In the genomic region with DNA sequence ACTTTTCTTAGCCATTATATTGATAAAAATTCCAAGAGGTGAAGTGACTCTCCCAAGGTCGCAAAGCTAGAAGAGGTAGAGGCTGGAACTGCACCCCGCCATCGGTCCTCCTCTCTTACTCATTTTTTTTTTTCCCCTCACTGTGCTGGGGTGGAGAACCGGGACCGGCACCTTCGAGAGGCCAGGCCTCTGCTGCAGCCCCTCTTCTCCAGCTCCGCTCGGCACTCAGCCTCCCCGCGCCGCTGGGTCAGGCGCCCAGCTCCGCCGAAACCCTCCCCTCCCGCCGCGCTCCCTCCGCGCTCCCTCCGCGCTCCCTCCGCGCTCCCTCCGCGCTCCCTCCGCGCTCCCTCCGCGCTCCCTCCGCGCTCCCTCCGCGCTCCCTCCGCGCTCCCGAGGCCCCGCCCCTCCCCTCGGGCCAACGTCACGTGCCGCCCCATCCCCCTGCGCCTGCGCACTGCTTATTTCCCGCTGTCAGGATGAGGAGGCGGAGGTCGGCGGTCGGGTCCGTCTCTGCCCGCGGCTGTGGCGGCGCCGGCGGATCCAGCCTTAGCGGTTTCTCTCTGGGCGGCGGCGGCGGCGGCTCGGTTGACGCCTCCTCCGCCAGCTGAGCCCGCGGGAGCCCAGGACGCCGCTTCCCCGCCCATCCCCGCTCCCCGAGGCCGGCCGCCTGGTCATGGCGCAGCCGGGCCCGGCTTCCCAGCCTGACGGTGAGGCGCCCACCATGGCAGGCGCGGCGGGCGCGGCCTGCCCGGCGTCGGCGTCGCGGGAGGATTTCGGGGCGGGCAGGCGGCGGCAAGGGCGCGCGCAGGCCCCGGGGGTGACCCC, we compare ENCODE assay signal across 8 cellular contexts. TPM values are rescaled to one million over a fixed set of nuclear protein-coding genes. Genes with fewer than 3 reads are reported as not detected.
DNase-seq lines count a peak whose midpoint lies in the region; ATAC-seq and TF ChIP-seq lines count a peak whose summit lies in the region.

A gene with protein sequence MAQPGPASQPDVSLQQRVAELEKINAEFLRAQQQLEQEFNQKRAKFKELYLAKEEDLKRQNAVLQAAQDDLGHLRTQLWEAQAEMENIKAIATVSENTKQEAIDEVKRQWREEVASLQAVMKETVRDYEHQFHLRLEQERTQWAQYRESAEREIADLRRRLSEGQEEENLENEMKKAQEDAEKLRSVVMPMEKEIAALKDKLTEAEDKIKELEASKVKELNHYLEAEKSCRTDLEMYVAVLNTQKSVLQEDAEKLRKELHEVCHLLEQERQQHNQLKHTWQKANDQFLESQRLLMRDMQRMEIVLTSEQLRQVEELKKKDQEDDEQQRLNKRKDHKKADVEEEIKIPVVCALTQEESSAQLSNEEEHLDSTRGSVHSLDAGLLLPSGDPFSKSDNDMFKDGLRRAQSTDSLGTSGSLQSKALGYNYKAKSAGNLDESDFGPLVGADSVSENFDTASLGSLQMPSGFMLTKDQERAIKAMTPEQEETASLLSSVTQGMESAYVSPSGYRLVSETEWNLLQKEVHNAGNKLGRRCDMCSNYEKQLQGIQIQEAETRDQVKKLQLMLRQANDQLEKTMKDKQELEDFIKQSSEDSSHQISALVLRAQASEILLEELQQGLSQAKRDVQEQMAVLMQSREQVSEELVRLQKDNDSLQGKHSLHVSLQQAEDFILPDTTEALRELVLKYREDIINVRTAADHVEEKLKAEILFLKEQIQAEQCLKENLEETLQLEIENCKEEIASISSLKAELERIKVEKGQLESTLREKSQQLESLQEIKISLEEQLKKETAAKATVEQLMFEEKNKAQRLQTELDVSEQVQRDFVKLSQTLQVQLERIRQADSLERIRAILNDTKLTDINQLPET (plus strand): TSS at position 471 of the 825 bp plus-strand sequence. CDS start 203 bp downstream, at position 674.

- no peaks in the 10 kb centered on the region for H3K27me3 ChIP-seq in right atrium auricular region

- H3K27ac ChIP-seq in angular gyrus (ENCODE audit: low read depth, low read length) (peak within 1 kb of the TSS; percentile 70), right atrium auricular region (peak within 1 kb of the TSS; percentile 82 to 93), urinary bladder (ENCODE audit: low read depth) (peak within 1 kb of the TSS; percentile 75)

- intact Hi-C loops in T-helper 2 cell treated with Interferon-gamma antibody and Interleukin-4, amounts not matched to agents 100 ng/mL and 5 ng/mL, for 36 hours (cut with micrococcal nuclease), result loop anchor here (1.0 to 10.0 kb wide), 2 partner anchors 87 to 156 kb away; a partner anchor contains a TSS

- H3K4me3 ChIP-seq in right atrium auricular region (peak within 1 kb of the TSS; percentile 76 to 93), urinary bladder (ENCODE audit: low read depth, low read length) (peak within 1 kb of the TSS; percentile 97)

- H3K9me3 ChIP-seq in right atrium auricular region, result no peaks in the 10 kb centered on the region

- under 1% methylated on average over 97 of the region's 97 CpGs for WGBS in urinary bladder

- ATAC-seq in HG02610 (IDR thresholded peaks at IDR 0.05; ENCODE audit: unreplicated experiment), result peak; percentile 62

- H3K4me1 ChIP-seq in right atrium auricular region (peaks cover 0 to 24% of the 10 kb centered on the region in 2 donors), urinary bladder (ENCODE audit: insufficient read depth) (peaks cover 2% of the 10 kb centered on the region)

- peak in 1 of 2 donors; percentile 38 for TF ChIP-seq CTCF in right atrium auricular region (IDR thresholded peaks at IDR 0.05)

- H3K36me3 ChIP-seq in right atrium auricular region (no peaks in the 10 kb centered on the region), urinary bladder (ENCODE audit: insufficient read depth) (no peaks in the 10 kb centered on the region)

- DNase-seq in GM04504 (ENCODE audit: low read depth), result peak; percentile 71
- peak; percentile 20 to 79 for DNase-seq in NCI-H187 (lab: John Stamatoyannopoulos, UW)
- DNase-seq in right atrium auricular region (ENCODE audit: low spot score), result peak; percentile 89
- peak; percentile 60 for DNase-seq in pulmonary artery endothelial cell (ENCODE audit: low read depth, low spot score)

RNA-seq across cellular contexts. Expression of the gene that starts here (rescaled TPM):
- 37.0 and 39.3 TPM in 2 replicates for total RNA-seq in T-helper 2 cell treated with Interferon-gamma antibody and Interleukin-4, amounts not matched to agents 100 ng/mL and 5 ng/mL, for 36 hours
- 10 to 100 TPM; 29.6 to 34.1 TPM for total RNA-seq in right atrium auricular region
- total RNA-seq in pulmonary artery endothelial cell, result 48.4 and 53.3 TPM in 2 replicates
- 50.3 TPM for total RNA-seq in urinary bladder
- polyA plus RNA-seq in urinary bladder, result 25.9 TPM

Comparison
In these comparisons a context has a peak if more than half of its experiments do, and no peak if none do; other contexts are left out.
1. Peak in every context shown above with its lines: DNase-seq, ATAC-seq, H3K4me3 ChIP-seq and H3K27ac ChIP-seq.